ENCODE assay signal across 14 cellular contexts in the genomic region with DNA sequence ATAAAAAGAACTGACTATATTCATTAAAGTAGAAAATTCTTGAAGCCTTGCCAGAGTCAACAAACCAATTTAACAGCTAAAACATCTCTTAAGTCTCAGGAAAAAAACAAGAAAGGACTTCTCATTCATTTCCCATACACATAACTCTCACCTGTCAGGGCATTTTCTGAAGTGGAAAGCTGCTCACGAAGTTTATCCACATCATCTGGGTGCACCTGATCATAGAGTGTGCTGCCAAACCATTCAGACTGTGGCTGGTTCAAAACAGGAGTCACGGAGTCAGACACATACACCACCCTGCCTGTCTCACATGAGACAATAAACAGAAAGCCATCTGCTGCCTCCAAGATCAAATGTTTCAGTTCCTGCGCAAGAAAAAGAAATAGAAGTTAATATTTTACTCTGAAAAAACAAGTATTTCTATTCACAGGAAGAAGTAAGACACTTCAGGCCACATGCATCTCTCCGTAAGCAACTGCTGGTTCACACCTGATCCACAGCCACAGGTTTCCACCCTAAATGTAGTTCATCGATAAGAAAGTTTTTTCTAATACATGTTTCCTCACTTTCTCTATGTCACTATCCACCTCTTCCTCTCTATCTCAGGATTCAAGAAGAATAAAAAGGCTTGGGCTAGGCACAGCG. TPM values are rescaled to one million over a fixed set of nuclear protein-coding genes. Genes with fewer than 3 reads are reported as not detected.
DNase-seq lines count a peak whose midpoint lies in the region; ATAC-seq and TF ChIP-seq lines count a peak whose summit lies in the region.
"Had no signal": no experiment of that assay in that cellular context is flagged by ENCODE, and none has a peak within 500 bp of the region (broad histone marks: within the 10 kb centered on the region; RNA-seq: fewer than 3 reads in every experiment).

No MANE protein-coding gene starts in this region.

- peak; percentile 69 for ATAC-seq in GM18909 (IDR thresholded peaks at IDR 0.05; ENCODE audit: poor library complexity, unreplicated experiment)
- peak; percentile 57 for ATAC-seq in HG03159 (IDR thresholded peaks at IDR 0.05; ENCODE audit: unreplicated experiment)
- no peak for ATAC-seq in activated T-cell treated with anti-CD3 and anti-CD28 coated beads, Interleukin-2, amount 50 U/mL, for 4 hours
- ATAC-seq: stimulated activated effector memory CD8-positive, alpha-beta T cell treated with anti-CD3 and anti-CD28 coated beads, Interleukin-12 subunit alpha, Interleukin-12 subunit beta, amount 100 ng/mL, for 72 hours had no signal

- peaks cover 0 to 31% (median 12%) of the 10 kb centered on the region in 4 donors for H3K4me1 ChIP-seq in stomach

- TF ChIP-seq CTCF in choroid plexus epithelial cell (conservative IDR thresholded peaks at IDR 0.05; ENCODE audit: low read depth, low read length) (no peak), stomach (IDR thresholded peaks at IDR 0.05) (no peak)

- intact Hi-C loops in stomach (cut with DNase I; ENCODE audit: low total_unique reads): no loop called here

- no peak overlapping the region for H3K4me3 ChIP-seq in choroid plexus epithelial cell (ENCODE audit: low read depth, low read length)
- H3K4me3 ChIP-seq in stomach: no peak overlapping the region
- H3K4me3 ChIP-seq: dorsolateral prefrontal cortex, heart left ventricle, PC-9 had no signal

- no peaks in the 10 kb centered on the region for H3K27me3 ChIP-seq in stomach
- H3K27me3 ChIP-seq: dorsolateral prefrontal cortex, heart left ventricle had no signal

- TF ChIP-seq POLR2A in stomach (IDR thresholded peaks at IDR 0.05): no peak

- H3K4me3 Mint-ChIP-seq in activated T-cell treated with anti-CD3 and anti-CD28 coated beads, Interleukin-2, amount 50 U/mL, for 4 hours: no peak overlapping the region
- H3K4me3 Mint-ChIP-seq: stimulated activated effector memory CD8-positive, alpha-beta T cell treated with anti-CD3 and anti-CD28 coated beads, Interleukin-12 subunit alpha, Interleukin-12 subunit beta, amount 100 ng/mL, for 72 hours had no signal

- 33 to 65% (median 50%) methylated on average over 6 of the region's 6 CpGs for WGBS in stomach, 5 donors

- in situ Hi-C loops in G401 (cut with HindIII; ENCODE audit: low sequenced_read_pairs): no loop called here

- H3K9me3 Mint-ChIP-seq in activated T-cell treated with anti-CD3 and anti-CD28 coated beads, Interleukin-2, amount 50 U/mL, for 4 hours: no peaks in the 10 kb centered on the region
- H3K9me3 Mint-ChIP-seq: stimulated activated effector memory CD8-positive, alpha-beta T cell treated with anti-CD3 and anti-CD28 coated beads, Interleukin-12 subunit alpha, Interleukin-12 subunit beta, amount 100 ng/mL, for 72 hours had no signal

- H3K4me1 Mint-ChIP-seq in activated T-cell treated with anti-CD3 and anti-CD28 coated beads, Interleukin-2, amount 50 U/mL, for 4 hours (ENCODE audit: low read depth): peaks cover 14% of the 10 kb centered on the region
- H3K4me1 Mint-ChIP-seq: stimulated activated effector memory CD8-positive, alpha-beta T cell treated with anti-CD3 and anti-CD28 coated beads, Interleukin-12 subunit alpha, Interleukin-12 subunit beta, amount 100 ng/mL, for 72 hours had no signal

- H3K27ac ChIP-seq in stomach: peak overlapping the region in 4 of 5 donors; percentile 4 to 52 (median 20)
- H3K27ac ChIP-seq: dorsolateral prefrontal cortex, PC-9, WERI-Rb-1 had no signal

- DNase-seq in choroid plexus epithelial cell (ENCODE audit: low read depth): peak; percentile 48
- no peak for DNase-seq in stomach
- DNase-seq in G401 (ENCODE audit: low spot score): no peak
- no peak for DNase-seq in activated T-cell treated with anti-CD3 and anti-CD28 coated beads, Interleukin-2, amount 50 U/mL, for 4 hours
- no peak for DNase-seq in SW480 (ENCODE audit: low spot score)
- DNase-seq: activated gamma-delta T cell, dorsolateral prefrontal cortex, heart left ventricle, PC-9, WERI-Rb-1 had no signal

- H3K9me3 ChIP-seq in stomach: no peaks in the 10 kb centered on the region
- H3K9me3 ChIP-seq: heart left ventricle had no signal

- TF ChIP-seq EP300 in stomach (IDR thresholded peaks at IDR 0.05): no peak

- H3K36me3 ChIP-seq in stomach: peaks cover 38 to 91% (median 88%) of the 10 kb centered on the region in 4 donors

- peaks cover 55% of the 10 kb centered on the region for H3K36me3 Mint-ChIP-seq in activated T-cell treated with anti-CD3 and anti-CD28 coated beads, Interleukin-2, amount 50 U/mL, for 4 hours (ENCODE audit: insufficient read depth)

- no peaks in the 10 kb centered on the region for H3K27me3 Mint-ChIP-seq in activated T-cell treated with anti-CD3 and anti-CD28 coated beads, Interleukin-2, amount 50 U/mL, for 4 hours (ENCODE audit: low read depth)

RNA-seq across cellular contexts. Expression of gene CTSK, which starts 28.2 kb away (rescaled TPM):
- 10 to 100 TPM in 3 of 5 donors, 1 to 10 TPM in 2; 7.6 to 49.8 (median 12.2) TPM for total RNA-seq in stomach
- 10 to 100 TPM; 12.5 to 17.3 (median 14.8) TPM for polyA plus RNA-seq in stomach
- 0.55 and 8.6 TPM in 2 replicates for total RNA-seq in G401 (2014; rRNA removed; shearing (Covaris generic))
- total RNA-seq in activated T-cell treated with anti-CD3 and anti-CD28 coated beads, Interleukin-2, amount 50 U/mL, for 4 hours: 1 to 10 TPM in 1 of 3 donors, under 1 TPM in 2; 0.38 to 1.1 (median 0.81) TPM

RNA-seq across cellular contexts. Expression of gene ARNT, which starts 40.1 kb away (rescaled TPM):
- total RNA-seq in stomach: 10 to 100 TPM; 23.8 to 64.7 (median 53.1) TPM
- polyA plus RNA-seq in stomach: 10 to 100 TPM in 2 of 3 donors, 1 to 10 TPM in 1; 8.9 to 20.2 (median 19.7) TPM
- total RNA-seq in G401 (2014; rRNA removed; shearing (Covaris generic)): 16.7 and 24.9 TPM in 2 replicates
- total RNA-seq in activated T-cell treated with anti-CD3 and anti-CD28 coated beads, Interleukin-2, amount 50 U/mL, for 4 hours: 10 to 100 TPM; 20.1 to 24.6 (median 22.6) TPM

RNA-seq across cellular contexts. Expression of gene CTXND2, which starts 50.7 kb away (rescaled TPM):
- not detected for total RNA-seq in stomach
- not detected for polyA plus RNA-seq in stomach
- total RNA-seq in G401 (2014; rRNA removed; shearing (Covaris generic)): not detected in 2 replicates
- not detected for total RNA-seq in activated T-cell treated with anti-CD3 and anti-CD28 coated beads, Interleukin-2, amount 50 U/mL, for 4 hours
- total RNA-seq: dorsolateral prefrontal cortex, heart left ventricle, myocyte, PC-9 had no signal
- polyA plus RNA-seq: heart left ventricle had no signal

Comparison
In these comparisons a context has a peak if more than half of its experiments do, and no peak if none do; other contexts are left out.
1. ATAC-seq: peak in GM18909 (single experiment) and HG03159 (single experiment); none in activated T-cell treated with anti-CD3 and anti-CD28 coated beads, Interleukin-2, amount 50 U/mL, for 4 hours (0 of 2).